ENCODE assay signal across 26 cellular contexts in the genomic region with DNA sequence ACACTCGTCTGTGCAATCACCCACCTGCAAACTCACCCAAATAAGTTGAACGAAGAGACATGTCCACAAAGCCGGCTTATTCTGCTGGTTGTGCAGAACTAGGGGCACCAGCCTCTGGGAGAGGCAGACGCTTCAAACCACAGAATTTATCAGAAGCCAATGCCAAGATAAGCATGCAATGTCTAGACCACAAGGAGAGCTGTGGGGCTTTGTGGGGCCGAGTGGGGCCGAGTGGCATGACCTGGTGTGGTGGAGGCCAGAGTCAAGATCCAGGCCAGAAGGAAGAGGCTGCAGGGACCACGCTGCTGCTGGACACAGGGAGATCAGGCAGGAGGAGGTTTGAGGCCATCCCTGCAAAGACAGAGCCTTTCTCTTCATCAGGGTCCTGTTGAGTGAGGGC.
"Had no signal": no experiment of that assay in that cellular context is flagged by ENCODE, and none has a peak within 500 bp of the region (broad histone marks: within the 10 kb centered on the region; RNA-seq: fewer than 3 reads in every experiment).

No MANE protein-coding gene starts in this region.

- H3K9ac ChIP-seq: parathyroid adenoma had no signal

- H3K4me3 ChIP-seq: heart right ventricle, hepatocyte, left ventricle myocardium inferior, lung, psoas muscle, right lobe of liver, smooth muscle cell, suprapubic skin, thoracic aorta, tibial artery, upper lobe of right lung had no signal

- H3K9me3 ChIP-seq: left ventricle myocardium inferior, psoas muscle, right lobe of liver, suprapubic skin, thoracic aorta, tibial artery, upper lobe of right lung had no signal

- H3K36me3 ChIP-seq: heart right ventricle, left ventricle myocardium inferior, right lobe of liver, suprapubic skin, thoracic aorta, tibial artery, upper lobe of right lung had no signal

- H3K27ac Mint-ChIP-seq: mesothelial cell of epicardium; naive B cell; natural killer cell; nephron progenitor cell; stimulated activated naive CD8-positive, alpha-beta T cell treated with anti-CD3 and anti-CD28 coated beads, Interleukin-15, Interleukin-2, amounts not matched to agents 100 ng/mL and 50 ng/mL, for 24 hours had no signal

- H3K4me1 ChIP-seq: heart right ventricle, left ventricle myocardium inferior, parathyroid adenoma, psoas muscle, right lobe of liver, suprapubic skin, tibial artery, upper lobe of right lung had no signal

- H3K9me3 Mint-ChIP-seq: stimulated activated naive CD8-positive, alpha-beta T cell treated with anti-CD3 and anti-CD28 coated beads, Interleukin-15, Interleukin-2, amounts not matched to agents 100 ng/mL and 50 ng/mL, for 24 hours had no signal

- H3K36me3 Mint-ChIP-seq: mesothelial cell of epicardium, naive B cell, natural killer cell had no signal

- DNase-seq: heart right ventricle; islet precursor cell; left ventricle myocardium inferior; mesendoderm; naive B cell; natural killer cell; nephron progenitor cell; nucleus accumbens; psoas muscle; right lobe of liver; stimulated activated CD4-positive, alpha-beta T cell treated with anti-CD3 and anti-CD28 coated beads, Interleukin-1b, Interleukin-23, amount 100 ng/mL, for 48 hours; stimulated activated CD4-positive, alpha-beta T cell treated with anti-CD3 and anti-CD28 coated beads, Interleukin-2, amount 100 ng/mL, for 48 hours; stimulated activated CD4-positive, alpha-beta T cell treated with anti-CD3 and anti-CD28 coated beads, Interleukin-4, amount 100 ng/mL, for 4 hours; stimulated activated CD8-positive, alpha-beta memory T cell treated with anti-CD3 and anti-CD28 coated beads, Interleukin-4, amount 100 ng/mL, for 48 hours; stimulated activated naive CD4-positive, alpha-beta T cell; tibial artery; trophoblast cell; upper lobe of right lung had no signal

- H2AFZ ChIP-seq: hepatocyte, parathyroid adenoma had no signal

- H3K27me3 Mint-ChIP-seq: naive B cell; stimulated activated naive CD8-positive, alpha-beta T cell treated with anti-CD3 and anti-CD28 coated beads, Interleukin-15, Interleukin-2, amounts not matched to agents 100 ng/mL and 50 ng/mL, for 24 hours had no signal

- ATAC-seq: heart right ventricle, natural killer cell, psoas muscle, right lobe of liver had no signal

- H3K4me1 Mint-ChIP-seq: mesothelial cell of epicardium, naive B cell, natural killer cell had no signal

- H3K27me3 ChIP-seq: heart right ventricle, hepatocyte, right lobe of liver, suprapubic skin, tibial artery, upper lobe of right lung had no signal

- H3K27ac ChIP-seq: heart right ventricle, hepatocyte, left ventricle myocardium inferior, parathyroid adenoma, psoas muscle, right lobe of liver, suprapubic skin, thoracic aorta, tibial artery, upper lobe of right lung had no signal

- H3K4me2 ChIP-seq: hepatocyte, smooth muscle cell had no signal

- H3K4me3 Mint-ChIP-seq: mesothelial cell of epicardium; natural killer cell; nephron progenitor cell; stimulated activated naive CD8-positive, alpha-beta T cell treated with anti-CD3 and anti-CD28 coated beads, Interleukin-15, Interleukin-2, amounts not matched to agents 100 ng/mL and 50 ng/mL, for 24 hours had no signal
